10 cellular contexts compared by ENCODE assay signal in genomic region chr3:112974178-112974517, GRCh38. TPM values are rescaled to one million over a fixed set of nuclear protein-coding genes. Genes with fewer than 3 reads are reported as not detected.
A peak's percentile ranks its signal among the peaks of the same experiment; 100 is the strongest.
DNase-seq lines count a peak whose midpoint lies in the region; ATAC-seq and TF ChIP-seq lines count a peak whose summit lies in the region.
"Had no signal": no experiment of that assay in that cellular context is flagged by ENCODE, and none has a peak within 500 bp of the region (broad histone marks: within the 10 kb centered on the region; RNA-seq: fewer than 3 reads in every experiment).

No MANE protein-coding gene starts in this region.

- peak overlapping the region; percentile 69 for H3K27ac ChIP-seq in CD4-positive, alpha-beta T cell (ENCODE audit: low read depth, low read length)
- no peak overlapping the region for H3K27ac ChIP-seq in esophagus muscularis mucosa (replicated peaks in 1 of 4)
- H3K27ac ChIP-seq: C4-2B had no signal

- WGBS in esophagus muscularis mucosa: 91% methylated on average over 2 of the region's 2 CpGs

- no peaks in the 10 kb centered on the region for H3K27me3 Mint-ChIP-seq in CD4-positive, alpha-beta T cell

- ATAC-seq in CD4-positive, alpha-beta T cell (ENCODE audit: poor library complexity): no peak
- ATAC-seq in GM19452 (IDR thresholded peaks at IDR 0.05; ENCODE audit: unreplicated experiment) (peak; percentile 28), HG03460 (IDR thresholded peaks at IDR 0.05; ENCODE audit: unreplicated experiment) (peak; percentile 27)

- TF ChIP-seq CTCF in CD4-positive, alpha-beta T cell (IDR thresholded peaks at IDR 0.05): no peak
- TF ChIP-seq CTCF in esophagus muscularis mucosa (IDR thresholded peaks at IDR 0.05): no peak

- H3K27ac Mint-ChIP-seq in CD4-positive, alpha-beta T cell: peak overlapping the region; percentile 94

- H3K4me3 Mint-ChIP-seq in CD4-positive, alpha-beta T cell: peak overlapping the region; percentile 92

- peak overlapping the region; percentile 0 to 32 (median 14) for H3K4me3 ChIP-seq in esophagus muscularis mucosa

- no peaks in the 10 kb centered on the region for H3K9me3 Mint-ChIP-seq in CD4-positive, alpha-beta T cell

- DNase-seq in CD4-positive, alpha-beta T cell: no peak
- DNase-seq in esophagus muscularis mucosa (ENCODE audit: extremely low spot score) (no peak), NCI-H2107 (lab: John Stamatoyannopoulos, UW) (no peak), islet precursor cell (no peak), NCI-H1436 treated with DMSO at 0.1 percent for 48 hours (lab: John Stamatoyannopoulos, UW) (no peak), MV-4-11 (lab: John Stamatoyannopoulos, UW) (no peak)
- DNase-seq: kidney had no signal

- peaks cover 9% of the 10 kb centered on the region for H3K36me3 Mint-ChIP-seq in CD4-positive, alpha-beta T cell (ENCODE audit: low read depth)

- intact Hi-C loops in CD4-positive, alpha-beta T cell (cut with DNase I, micrococcal nuclease): loop anchor here in 1 of 2 experiments (10.0 kb wide), 1 partner anchor 409 kb away; the partner anchor contains the start of genes ATG3 and SLC35A5
- intact Hi-C loops in esophagus muscularis mucosa (cut with DNase I): no loop called here

- H3K4me1 Mint-ChIP-seq in CD4-positive, alpha-beta T cell (ENCODE audit: low read depth): peaks cover 90% of the 10 kb centered on the region

- no peaks in the 10 kb centered on the region for H3K9me3 ChIP-seq in CD4-positive, alpha-beta T cell (ENCODE audit: control insufficient read depth, low read length)
- no peaks in the 10 kb centered on the region for H3K9me3 ChIP-seq in esophagus muscularis mucosa

- TF ChIP-seq EP300 in esophagus muscularis mucosa (IDR thresholded peaks at IDR 0.05): no peak

- POLR2A ChIA-PET in CD4-positive, alpha-beta T cell (lab: Charles Lee): interaction anchor here (0.8 to 2.6 kb wide), 10 partner anchors 11 to 239 kb away, joined by 3 to 16 read pairs (median 4); partner anchors contain the start of gene GTPBP8

- H3K4me1 ChIP-seq in esophagus muscularis mucosa: no peaks in the 10 kb centered on the region

- no peaks in the 10 kb centered on the region for H3K36me3 ChIP-seq in esophagus muscularis mucosa

- no peak for TF ChIP-seq POLR2A in esophagus muscularis mucosa (IDR thresholded peaks at IDR 0.05; ENCODE audit: low read depth)

- CTCF ChIA-PET in CD4-positive, alpha-beta T cell (lab: Charles Lee): interaction anchor here (1.2 kb wide), 2 partner anchors 17 to 61 kb away, joined by 3 read pairs; partner anchors contain the start of gene GTPBP8

- no peaks in the 10 kb centered on the region for H3K27me3 ChIP-seq in CD4-positive, alpha-beta T cell (ENCODE audit: control insufficient read depth, insufficient read depth, low read length)
- H3K27me3 ChIP-seq in esophagus muscularis mucosa: no peaks in the 10 kb centered on the region

RNA-seq across cellular contexts. Expression of gene CD200R1, which starts 0.8 kb away (rescaled TPM):
- total RNA-seq in CD4-positive, alpha-beta T cell: 1 to 10 TPM; 4.0 to 4.7 TPM
- total RNA-seq in esophagus muscularis mucosa: 1 to 10 TPM; 1.6 to 3.3 (median 1.7) TPM

RNA-seq across cellular contexts. Expression of gene GTPBP8, which starts 16.6 kb away (rescaled TPM):
- 10 to 100 TPM; 27.0 to 30.3 TPM for total RNA-seq in CD4-positive, alpha-beta T cell
- total RNA-seq in esophagus muscularis mucosa: 10 to 100 TPM; 21.6 to 30.8 (median 24.8) TPM
